Comparison of ENCODE assay signal across 19 cellular contexts in the genomic region with DNA sequence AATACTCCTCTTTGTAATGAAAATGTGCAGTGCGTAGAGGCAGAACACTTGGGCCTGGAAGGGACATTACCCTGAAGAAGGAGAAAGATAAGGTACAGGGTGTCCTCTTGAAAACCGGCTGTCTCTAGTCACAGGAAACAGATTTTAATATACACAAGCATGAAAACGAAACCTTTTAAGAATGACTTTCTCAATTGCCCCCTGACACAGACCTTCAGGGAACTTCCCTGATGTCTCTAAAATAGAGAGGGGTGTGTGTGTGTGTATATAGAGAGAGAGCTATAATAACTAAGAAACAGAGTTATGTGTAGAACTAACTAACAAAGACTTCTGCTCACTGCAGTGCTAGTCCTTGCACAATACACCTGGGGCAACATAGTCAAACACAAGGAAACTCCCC.
DNase-seq lines count a peak whose midpoint lies in the region; ATAC-seq and TF ChIP-seq lines count a peak whose summit lies in the region.
"Had no signal": no experiment of that assay in that cellular context is flagged by ENCODE, and none has a peak within 500 bp of the region (broad histone marks: within the 10 kb centered on the region; RNA-seq: fewer than 3 reads in every experiment).

No MANE protein-coding gene starts in this region.

- H3K79me2 ChIP-seq in mammary epithelial cell (ENCODE audit: insufficient read depth, low read length), result no peaks in the 10 kb centered on the region

- whole genome bisulfite sequencing in mammary epithelial cell (ENCODE audit: low coverage, missing lambda C conversion rate), result 51% methylated on average over 3 of the region's 3 CpGs
- WGBS in body of pancreas, 2 donors, result 44 to 59% methylated on average over 3 of the region's 3 CpGs

- H3K4me3 ChIP-seq in mammary epithelial cell (replicated peaks in 1 of 3; ENCODE audit: insufficient read depth in 1 of 3, low read depth in 2 of 3, low read length in 3 of 3), result no peak overlapping the region
- H3K4me3 ChIP-seq in right atrium auricular region, result no peak overlapping the region
- no peak overlapping the region for H3K4me3 ChIP-seq in body of pancreas
- H3K4me3 ChIP-seq: GM23338, ovary, testis had no signal

- no peaks in the 10 kb centered on the region for H3K27me3 Mint-ChIP-seq in MCF 10A (ENCODE audit: insufficient read depth, unreplicated experiment)
- H3K27me3 Mint-ChIP-seq in activated CD4-positive, alpha-beta T cell treated with anti-CD3 and anti-CD28 coated beads, Interleukin-2, amount 10 ng/mL, durations not matched to agents 24 days and 14 days, result no peaks in the 10 kb centered on the region

- H3K36me3 ChIP-seq in mammary epithelial cell (ENCODE audit: insufficient read depth, low read length) (no peaks in the 10 kb centered on the region), right atrium auricular region (no peaks in the 10 kb centered on the region), body of pancreas (replicated peaks in 1 of 2; ENCODE audit: insufficient read depth in 1 of 2, low read depth in 2 of 2) (no peaks in the 10 kb centered on the region)
- H3K36me3 ChIP-seq: ovary had no signal

- peaks cover 11% of the 10 kb centered on the region for H3K9me3 ChIP-seq in mammary epithelial cell (replicated peaks; ENCODE audit: insufficient read depth, low read length)
- no peaks in the 10 kb centered on the region for H3K9me3 ChIP-seq in right atrium auricular region
- no peaks in the 10 kb centered on the region for H3K9me3 ChIP-seq in body of pancreas
- H3K9me3 ChIP-seq: ovary, testis had no signal

- CTCF ChIA-PET in MCF 10A (lab: Yijun Ruan, JAX), result interaction anchor here (0.7 to 1.8 kb wide), 2 partner anchors 10 to 652 kb away, joined by 3 to 5 read pairs; no protein-coding TSS in a partner anchor
- CTCF ChIA-PET in mammary epithelial cell (lab: Charles Lee; ENCODE audit: low non-redundant PET), result no interaction called here

- intact Hi-C loops in MCF 10A (cut with micrococcal nuclease) (no loop called here), mammary epithelial cell (cut with micrococcal nuclease) (no loop called here), body of pancreas (cut with DNase I) (no loop called here)
- intact Hi-C loops in activated CD4-positive, alpha-beta T cell treated with anti-CD3 and anti-CD28 coated beads, Interleukin-2, amount 10 ng/mL, durations not matched to agents 24 days and 14 days (cut with micrococcal nuclease), result no loop called here

- no peak for TF ChIP-seq POLR2A in body of pancreas (IDR thresholded peaks at IDR 0.05)

- no peaks in the 10 kb centered on the region for H3K9me3 Mint-ChIP-seq in MCF 10A (ENCODE audit: unreplicated experiment)
- no peaks in the 10 kb centered on the region for H3K9me3 Mint-ChIP-seq in activated CD4-positive, alpha-beta T cell treated with anti-CD3 and anti-CD28 coated beads, Interleukin-2, amount 10 ng/mL, durations not matched to agents 24 days and 14 days
- H3K9me3 Mint-ChIP-seq: activated T-cell treated with anti-CD3 and anti-CD28 coated beads, Interleukin-2, amount 50 U/mL, for 4 hours; endodermal cell; GM23338 had no signal

- H2AFZ ChIP-seq in mammary epithelial cell (ENCODE audit: low read depth, low read length), result no peak overlapping the region

- H3K27ac ChIP-seq in mammary epithelial cell (ENCODE audit: insufficient read depth, low read depth, low read length) (no peak overlapping the region), right atrium auricular region (no peak overlapping the region), body of pancreas (no peak overlapping the region)
- H3K27ac ChIP-seq: 22Rv1, C4-2B, ovary, testis had no signal

- no TSS peak for BruUV-seq in MCF 10A (replicated peaks; lab: Mats Ljungman, UMichigan)
- no TSS peak for BruUV-seq in mammary epithelial cell (replicated peaks; lab: Mats Ljungman, UMichigan)

- dilution Hi-C loops in mammary epithelial cell (cut with HindIII; ENCODE audit: low sequenced_read_pairs), result no loop called here

- no peak overlapping the region for H3K9ac ChIP-seq in mammary epithelial cell (ENCODE audit: insufficient read depth, low read length)

- POLR2A ChIA-PET in MCF 10A (lab: Yijun Ruan, JAX), result no interaction called here

- no peak overlapping the region for H3K4me2 ChIP-seq in mammary epithelial cell (ENCODE audit: insufficient read depth, low read depth, low read length)
- H3K4me2 ChIP-seq: GM23338 had no signal

- no peak overlapping the region for H3K27ac Mint-ChIP-seq in MCF 10A (ENCODE audit: low read depth, unreplicated experiment)
- no peak overlapping the region for H3K27ac Mint-ChIP-seq in activated CD4-positive, alpha-beta T cell treated with anti-CD3 and anti-CD28 coated beads, Interleukin-2, amount 10 ng/mL, durations not matched to agents 24 days and 14 days
- H3K27ac Mint-ChIP-seq: endodermal cell, GM23338 had no signal

- no peak overlapping the region for H3K4me3 Mint-ChIP-seq in MCF 10A (ENCODE audit: unreplicated experiment)
- H3K4me3 Mint-ChIP-seq in activated CD4-positive, alpha-beta T cell treated with anti-CD3 and anti-CD28 coated beads, Interleukin-2, amount 10 ng/mL, durations not matched to agents 24 days and 14 days, result no peak overlapping the region
- H3K4me3 Mint-ChIP-seq: activated T-cell treated with anti-CD3 and anti-CD28 coated beads, Interleukin-2, amount 50 U/mL, for 4 hours; endodermal cell; GM23338 had no signal

- DNase-seq in MCF 10A (ENCODE audit: unreplicated experiment), result peak; percentile 15
- no peak for DNase-seq in mammary epithelial cell
- no peak for DNase-seq in right atrium auricular region (ENCODE audit: low spot score)
- DNase-seq in activated CD4-positive, alpha-beta T cell treated with anti-CD3 and anti-CD28 coated beads, Interleukin-2, amount 10 ng/mL, durations not matched to agents 24 days and 14 days, result no peak
- DNase-seq in HuH-7.5 (ENCODE audit: low spot score), result no peak
- DNase-seq in body of pancreas, result no peak
- DNase-seq: activated T-cell treated with anti-CD3 and anti-CD28 coated beads, Interleukin-2, amount 50 U/mL, for 4 hours; central memory CD4-positive, alpha-beta T cell; endodermal cell; NCI-H187; NCI-H524 treated with DMSO at 0.1 percent for 48 hours; ovary; stimulated activated CD4-positive, alpha-beta T cell treated with anti-CD3 and anti-CD28 coated beads, Interleukin-4, amount 100 ng/mL, for 24 hours; testis had no signal

- H3K4me1 Mint-ChIP-seq in MCF 10A (ENCODE audit: insufficient read depth, unreplicated experiment), result peaks cover 11% of the 10 kb centered on the region
- H3K4me1 Mint-ChIP-seq in activated CD4-positive, alpha-beta T cell treated with anti-CD3 and anti-CD28 coated beads, Interleukin-2, amount 10 ng/mL, durations not matched to agents 24 days and 14 days, result no peaks in the 10 kb centered on the region

- no peaks in the 10 kb centered on the region for H4K20me1 ChIP-seq in mammary epithelial cell (ENCODE audit: insufficient read depth, low read length)

- TF ChIP-seq CTCF in MCF 10A (IDR thresholded peaks at IDR 0.05; ENCODE audit: unreplicated experiment), result no peak
- TF ChIP-seq CTCF in mammary epithelial cell (conservative IDR thresholded peaks at IDR 0.05 in 1 of 2, IDR thresholded peaks at IDR 0.05 in 1 of 2; ENCODE audit: extremely low read depth in 1 of 2, insufficient read depth in 1 of 2, low read depth in 1 of 2, low read length in 2 of 2), result no peak
- TF ChIP-seq CTCF in right atrium auricular region (IDR thresholded peaks at IDR 0.05), result no peak
- TF ChIP-seq CTCF in body of pancreas (IDR thresholded peaks at IDR 0.05), result no peak

- peak; percentile 65 for ATAC-seq in HG02759 (IDR thresholded peaks at IDR 0.05; ENCODE audit: unreplicated experiment)
- peak; percentile 85 for ATAC-seq in HG03565 (IDR thresholded peaks at IDR 0.05; ENCODE audit: unreplicated experiment)
- ATAC-seq in body of pancreas, result no peak
- ATAC-seq: activated T-cell treated with anti-CD3 and anti-CD28 coated beads, Interleukin-2, amount 50 U/mL, for 4 hours; GM23338 had no signal

- no peaks in the 10 kb centered on the region for H3K27me3 ChIP-seq in mammary epithelial cell (ENCODE audit: insufficient read depth, low read length)
- H3K27me3 ChIP-seq in right atrium auricular region, result no peaks in the 10 kb centered on the region
- H3K27me3 ChIP-seq in body of pancreas, result no peaks in the 10 kb centered on the region
- H3K27me3 ChIP-seq: ovary, testis had no signal

- H3K4me1 ChIP-seq in mammary epithelial cell (ENCODE audit: insufficient read depth, low read length) (no peaks in the 10 kb centered on the region), right atrium auricular region (no peaks in the 10 kb centered on the region), body of pancreas (no peaks in the 10 kb centered on the region)
- H3K4me1 ChIP-seq: testis had no signal

- in situ Hi-C loops in mammary epithelial cell (cut with MboI; ENCODE audit: low sequenced_read_pairs in 2 of 2), result no loop called here

- no peaks in the 10 kb centered on the region for H3K36me3 Mint-ChIP-seq in MCF 10A (ENCODE audit: insufficient read depth, unreplicated experiment)
- no peaks in the 10 kb centered on the region for H3K36me3 Mint-ChIP-seq in activated CD4-positive, alpha-beta T cell treated with anti-CD3 and anti-CD28 coated beads, Interleukin-2, amount 10 ng/mL, durations not matched to agents 24 days and 14 days (ENCODE audit: low read depth)
